ENCODE assay signal across 8 cellular contexts in the genomic region with DNA sequence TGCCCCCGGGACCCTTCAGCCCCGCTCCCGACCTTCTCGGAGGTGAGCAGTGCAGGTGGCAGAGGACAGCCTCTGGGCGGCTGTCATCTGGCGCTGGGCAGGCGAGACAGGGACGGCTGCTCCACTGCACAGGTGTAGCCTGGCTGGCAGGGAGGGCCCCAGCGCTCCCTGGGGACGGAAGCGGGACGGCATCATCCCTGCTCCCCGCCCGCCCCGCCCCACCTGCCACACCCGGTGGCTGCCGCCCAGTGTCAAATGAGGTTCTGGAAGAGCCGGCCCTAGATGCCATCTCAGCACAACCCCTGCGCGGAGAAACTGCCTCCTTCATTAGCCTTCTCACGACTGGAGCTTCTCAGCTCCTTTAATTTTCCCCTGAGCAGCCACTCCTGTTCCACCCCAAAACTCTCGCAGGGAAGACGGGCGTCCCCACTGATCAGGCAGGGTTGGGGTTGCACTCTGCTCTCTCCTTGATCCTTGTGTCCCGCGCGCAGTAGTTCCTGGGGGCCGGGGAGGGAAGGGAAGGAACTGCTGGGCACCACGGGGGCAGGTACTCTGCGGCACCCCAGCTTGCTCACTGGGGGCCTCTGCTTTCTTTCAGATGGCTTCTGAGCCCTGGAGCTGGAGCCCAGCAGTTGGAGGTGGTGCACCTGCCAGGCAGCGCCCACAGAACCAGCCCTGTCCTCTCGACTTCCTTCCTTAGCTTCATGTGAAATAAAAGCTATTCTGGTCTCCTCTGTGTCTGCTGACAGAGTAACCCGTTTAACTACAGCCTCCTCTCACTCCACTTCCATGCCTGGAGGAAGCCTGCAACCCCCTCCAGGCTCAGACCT. TPM values are rescaled to one million over a fixed set of nuclear protein-coding genes. Genes with fewer than 3 reads are reported as not detected.
DNase-seq lines count a peak whose midpoint lies in the region; ATAC-seq and TF ChIP-seq lines count a peak whose summit lies in the region.

No MANE protein-coding gene starts in this region.

- DNase-seq in A172 (ENCODE audit: low spot score) = peak; percentile 11
- DNase-seq in RWPE1 (ENCODE audit: low spot score) = peak; percentile 42
- DNase-seq in body of pancreas = peak in 3 of 4 donors; percentile 41 to 55 (median 41)
- peak in 9 of 10 donors; percentile 4 to 47 (median 18) for DNase-seq in naive thymus-derived CD8-positive, alpha-beta T cell
- DNase-seq in GM13977 (ENCODE audit: low spot score) = no peak
- no peak for DNase-seq in SK-N-DZ (ENCODE audit: low spot score)

- H3K4me3 ChIP-seq in body of pancreas = no peak overlapping the region

- H3K27ac ChIP-seq in RWPE1 = no peak overlapping the region
- peak overlapping the region in 1 of 4 donors; percentile 37 for H3K27ac ChIP-seq in body of pancreas

- H3K9me3 ChIP-seq in body of pancreas = no peaks in the 10 kb centered on the region

- H3K36me3 Mint-ChIP-seq in naive thymus-derived CD8-positive, alpha-beta T cell = peaks cover 9 to 18% (median 10%) of the 10 kb centered on the region in 3 donors

- intact Hi-C loops in body of pancreas (cut with DNase I) = loop anchor here (5.0 kb wide), 1 partner anchor 78 kb away; no protein-coding TSS in a partner anchor

- H3K36me3 ChIP-seq in body of pancreas (replicated peaks in 1 of 2; ENCODE audit: insufficient read depth in 1 of 2, low read depth in 2 of 2) = no peaks in the 10 kb centered on the region

- H3K4me3 Mint-ChIP-seq in naive thymus-derived CD8-positive, alpha-beta T cell = peak overlapping the region; percentile 79 to 93 (median 86)

- TF ChIP-seq CTCF in RWPE1 (conservative IDR thresholded peaks at IDR 0.05; ENCODE audit: low read depth) (no peak), body of pancreas (IDR thresholded peaks at IDR 0.05) (no peak), GM13977 (IDR thresholded peaks at IDR 0.05; ENCODE audit: extremely low read depth, insufficient read depth, missing control alignments) (no peak)

- in situ Hi-C loops in GM13977 (cut with MboI; ENCODE audit: low pct_unique_long_range_greater_than_20kb, low sequenced_read_pairs, unreplicated experiment) = no loop called here

- WGBS in body of pancreas, 2 donors = 3 to 7% methylated on average over 11 to 33 of the region's 33 CpGs

- H3K4me1 ChIP-seq in body of pancreas = peaks cover 17% of the 10 kb centered on the region

- peaks cover 5 to 8% of the 10 kb centered on the region in 2 donors for H3K27me3 ChIP-seq in body of pancreas

- POLR2A ChIA-PET in RWPE1 (lab: Yijun Ruan, JAX; ENCODE audit: low non-redundant PET) = no interaction called here
- POLR2A ChIA-PET in naive thymus-derived CD8-positive, alpha-beta T cell (lab: Charles Lee) = interaction anchor here (0.6 to 3.4 kb wide), 9 partner anchors 9 to 100 kb away, joined by 3 to 40 read pairs (median 5); a partner anchor contains a TSS

- peaks cover 0 to 13% (median 4%) of the 10 kb centered on the region in 5 donors for H3K27me3 Mint-ChIP-seq in naive thymus-derived CD8-positive, alpha-beta T cell

- CTCF ChIA-PET in RWPE1 (lab: Yijun Ruan, JAX) = interaction anchor here (0.6 to 2.8 kb wide), 24 partner anchors 8 to 770 kb away, joined by 3 to 68 read pairs (median 4); no protein-coding TSS in a partner anchor

- H3K27ac Mint-ChIP-seq in naive thymus-derived CD8-positive, alpha-beta T cell = peak overlapping the region; percentile 78 to 96 (median 90)

- H3K4me1 Mint-ChIP-seq in naive thymus-derived CD8-positive, alpha-beta T cell = peaks cover 15 to 24% (median 20%) of the 10 kb centered on the region in 4 donors

- peaks cover 0 to 10% (median 4%) of the 10 kb centered on the region in 9 donors for H3K9me3 Mint-ChIP-seq in naive thymus-derived CD8-positive, alpha-beta T cell

- TF ChIP-seq POLR2A in body of pancreas (IDR thresholded peaks at IDR 0.05) = no peak

- ATAC-seq in GM19351 (IDR thresholded peaks at IDR 0.05; ENCODE audit: unreplicated experiment) (peak; percentile 36), HG03196 (IDR thresholded peaks at IDR 0.05; ENCODE audit: unreplicated experiment) (peak; percentile 58), body of pancreas (peak; percentile 59)
- ATAC-seq in naive thymus-derived CD8-positive, alpha-beta T cell = peak; percentile 67 to 71

RNA-seq across cellular contexts. Expression of a gene that starts 12.0 kb away (rescaled TPM):
- 0.21 TPM in 1 of 2 replicates, not detected in the other for total RNA-seq in A172 (2014; rRNA removed; shearing (Covaris generic))
- 10 to 100 TPM in 1 of 2 donors, 1 to 10 TPM in 1; 6.5 to 39.9 TPM for total RNA-seq in body of pancreas
- total RNA-seq in naive thymus-derived CD8-positive, alpha-beta T cell = not detected
- polyA plus RNA-seq in naive thymus-derived CD8-positive, alpha-beta T cell = under 1 TPM in 1 of 3 donors, not detected in 2; 0.32 TPM
- polyA plus RNA-seq in SK-N-DZ (2014; cell fraction: cytosol; rRNA removed) = not detected in 2 replicates
- polyA plus RNA-seq in SK-N-DZ (2014; cell fraction: nucleus; rRNA removed) = not detected in 2 replicates

Comparison
In these comparisons a context has a peak if more than half of its experiments do, and no peak if none do; other contexts are left out.
1. DNase-seq: peak in A172 (single experiment), RWPE1 (single experiment), body of pancreas (3 of 4) and naive thymus-derived CD8-positive, alpha-beta T cell (9 of 10); none in GM13977 (single experiment) and SK-N-DZ (single experiment).
2. Peak in every context shown above with its lines, with median percentiles within 50 percentile points of each other: ATAC-seq.